Comparison of ENCODE assay signal across 19 cellular contexts in genomic region chr4:16866974-16867373, GRCh38. TPM values are rescaled to one million over a fixed set of nuclear protein-coding genes. Genes with fewer than 3 reads are reported as not detected.
DNase-seq lines count a peak whose midpoint lies in the region; ATAC-seq, FAIRE-seq and TF ChIP-seq lines count a peak whose summit lies in the region.
"Had no signal": no experiment of that assay in that cellular context is flagged by ENCODE, and none has a peak within 500 bp of the region (broad histone marks: within the 10 kb centered on the region; RNA-seq: fewer than 3 reads in every experiment).

No MANE protein-coding gene starts in this region.

- no peak overlapping the region for H3K9ac ChIP-seq in endothelial cell of umbilical vein (replicated peaks; ENCODE audit: extremely low read depth, insufficient read depth, low read length)
- H3K9ac ChIP-seq: BLaER1 had no signal

- no peaks in the 10 kb centered on the region for H3K9me1 ChIP-seq in endothelial cell of umbilical vein (replicated peaks; ENCODE audit: control insufficient read depth, extremely low read depth, insufficient read depth, low read length)

- dilution Hi-C loops in endothelial cell of umbilical vein (cut with MboI; ENCODE audit: extremely low pct_ligation_motif_present, low sequenced_read_pairs), result no loop called here

- H3K4me1 ChIP-seq in heart left ventricle, result peaks cover 0 to 41% (median 12%) of the 10 kb centered on the region in 12 donors
- peaks cover 49% of the 10 kb centered on the region for H3K4me1 ChIP-seq in endothelial cell of umbilical vein (ENCODE audit: control insufficient read depth, extremely low read depth, insufficient read depth, low read length)
- H3K4me1 ChIP-seq in gastrocnemius medialis, result peaks cover 0 to 13% of the 10 kb centered on the region in 2 donors
- H3K4me1 ChIP-seq: BLaER1, Caco-2 had no signal

- H3K27me3 ChIP-seq in heart left ventricle, result no peaks in the 10 kb centered on the region
- H3K27me3 ChIP-seq in endothelial cell of umbilical vein (ENCODE audit: control insufficient read depth in 2 of 2, insufficient read depth in 2 of 2, low read length in 2 of 2), result no peaks in the 10 kb centered on the region
- H3K27me3 ChIP-seq in gastrocnemius medialis, result no peaks in the 10 kb centered on the region
- H3K27me3 ChIP-seq: BLaER1 had no signal

- H3K27ac ChIP-seq in heart left ventricle (peak overlapping the region in 10 of 12 donors; percentile 2 to 91 (median 74)), endothelial cell of umbilical vein (ENCODE audit: insufficient read depth, low read depth, low read length) (peak overlapping the region; percentile 1), gastrocnemius medialis (peak overlapping the region; percentile 14 to 53 (median 36))
- H3K27ac ChIP-seq: 22Rv1, BLaER1 had no signal

- no peak for TF ChIP-seq POLR2A in heart left ventricle (IDR thresholded peaks at IDR 0.05)
- TF ChIP-seq POLR2A in endothelial cell of umbilical vein (IDR thresholded peaks at IDR 0.05; ENCODE audit: low read depth, low read length), result no peak
- TF ChIP-seq POLR2A in gastrocnemius medialis (IDR thresholded peaks at IDR 0.05), result no peak

- peak; percentile 54 for FAIRE-seq in endothelial cell of umbilical vein (lab: Jason Lieb, UNC)
- FAIRE-seq: GM12892, GM19239 had no signal

- no peaks in the 10 kb centered on the region for H3K9me3 ChIP-seq in heart left ventricle
- no peaks in the 10 kb centered on the region for H3K9me3 ChIP-seq in endothelial cell of umbilical vein (replicated peaks; ENCODE audit: control insufficient read depth, insufficient read depth, low read length)
- H3K9me3 ChIP-seq in gastrocnemius medialis, result no peaks in the 10 kb centered on the region
- H3K9me3 ChIP-seq: BLaER1, Caco-2 had no signal

- H3K4me2 ChIP-seq in endothelial cell of umbilical vein (ENCODE audit: insufficient read depth, low read length), result no peak overlapping the region
- H3K4me2 ChIP-seq: BLaER1 had no signal

- ATAC-seq in heart left ventricle (no peak), Right ventricle myocardium superior (ENCODE audit: poor library complexity) (no peak), gastrocnemius medialis (no peak)

- DNase-seq in heart left ventricle, result no peak
- DNase-seq in Right ventricle myocardium superior, result no peak
- peak; percentile 43 for DNase-seq in M059J (ENCODE audit: low read depth)
- no peak for DNase-seq in endothelial cell of umbilical vein (ENCODE audit: low read depth, low spot score)
- DNase-seq in gastrocnemius medialis, result no peak
- no peak for DNase-seq in H4 (ENCODE audit: low spot score)
- DNase-seq in mucosa of gallbladder (ENCODE audit: low spot score), result no peak
- DNase-seq in SHP77 (lab: John Stamatoyannopoulos, UW), result no peak
- DNase-seq: AML-193; Caco-2; CD8-positive, alpha-beta memory T cell; DND-41; GDM1; H7 had no signal

- no peaks in the 10 kb centered on the region for H3K79me2 ChIP-seq in endothelial cell of umbilical vein (ENCODE audit: control insufficient read depth, insufficient read depth, low read length)

- no peaks in the 10 kb centered on the region for H3K36me3 ChIP-seq in heart left ventricle
- peaks cover 0 to 2% of the 10 kb centered on the region in 2 experiments for H3K36me3 ChIP-seq in endothelial cell of umbilical vein (ENCODE audit: control insufficient read depth in 2 of 2, extremely low read depth in 1 of 2, insufficient read depth in 2 of 2, low read length in 2 of 2)
- no peaks in the 10 kb centered on the region for H3K36me3 ChIP-seq in gastrocnemius medialis
- H3K36me3 ChIP-seq: BLaER1 had no signal

- no TSS peak for BruUV-seq in endothelial cell of umbilical vein (replicated peaks; lab: Mats Ljungman, UMichigan)

- no peaks in the 10 kb centered on the region for H4K20me1 ChIP-seq in endothelial cell of umbilical vein (replicated peaks; ENCODE audit: control insufficient read depth, extremely low read depth, insufficient read depth, low read length)
- H4K20me1 ChIP-seq: BLaER1 had no signal

- H3K4me3 ChIP-seq in heart left ventricle (no peak overlapping the region), endothelial cell of umbilical vein (replicated peaks in 1 of 3; ENCODE audit: insufficient read depth in 1 of 3, low read depth in 1 of 3, low read length in 3 of 3) (no peak overlapping the region), gastrocnemius medialis (no peak overlapping the region)
- H3K4me3 ChIP-seq: BLaER1 had no signal

- CTCF ChIA-PET in endothelial cell of umbilical vein (lab: Charles Lee), result interaction anchor here (1.1 to 2.8 kb wide), 2 partner anchors 8 to 9 kb away, joined by 3 to 14 read pairs; no protein-coding TSS in a partner anchor

- in situ Hi-C loops in gastrocnemius medialis (cut with MboI; ENCODE audit: low sequenced_read_pairs in 4 of 4), result no loop called here

- TF ChIP-seq CTCF in heart left ventricle (IDR thresholded peaks at IDR 0.05) (no peak), endothelial cell of umbilical vein (IDR thresholded peaks at IDR 0.05; ENCODE audit: extremely low read depth in 1 of 2, insufficient read depth in 1 of 2, low read depth in 1 of 2, low read length in 2 of 2) (no peak), gastrocnemius medialis (IDR thresholded peaks at IDR 0.05 in 4 of 5, conservative IDR thresholded peaks at IDR 0.05 in 1 of 5) (no peak)

- WGBS in heart left ventricle, 4 donors, result 83 to 91% (median 88%) methylated on average over 3 of the region's 3 CpGs

- H2AFZ ChIP-seq in endothelial cell of umbilical vein (ENCODE audit: low read depth, low read length), result no peak overlapping the region

- intact Hi-C loops in heart left ventricle (cut with DNase I), result no loop called here
- intact Hi-C loops in Right ventricle myocardium superior (cut with DNase I), result no loop called here
- intact Hi-C loops in endothelial cell of umbilical vein (cut with micrococcal nuclease), result loop anchor here (1.0 kb wide), 3 partner anchors 8 to 25 kb away; no protein-coding TSS in a partner anchor
- intact Hi-C loops in gastrocnemius medialis (cut with DNase I; ENCODE audit: low total_unique reads), result no loop called here

- POLR2A ChIA-PET in endothelial cell of umbilical vein (lab: Charles Lee), result no interaction called here

TF ChIP-seq in endothelial cell of umbilical vein, 7 proteins besides CTCF, POLR2A, EP300 and RAD21:
- TF ChIP-seq GATA2 (IDR thresholded peaks at IDR 0.05; ENCODE audit: insufficient read depth, insufficient read length, low read depth, low read length), result no peak
- TF ChIP-seq MYC (IDR thresholded peaks at IDR 0.05; ENCODE audit: low read depth, low read length), result no peak
- TF ChIP-seq POLR2AphosphoS5 (IDR thresholded peaks at IDR 0.05; ENCODE audit: insufficient read depth, low read depth, low read length), result no peak
- no peak for TF ChIP-seq JUN (IDR thresholded peaks at IDR 0.05; ENCODE audit: borderline replicate concordance, insufficient read depth, insufficient read length, low read depth)

RNA-seq across cellular contexts. Expression of gene LDB2, which starts 31.5 kb away (rescaled TPM):
- total RNA-seq in heart left ventricle (10 to 100 TPM in 8 of 9 donors, 1 to 10 TPM in 1; 9.5 to 38.7 (median 26.6) TPM), Right ventricle myocardium superior (18.5 TPM), endothelial cell of umbilical vein (80.9 and 127 TPM in 2 replicates), gastrocnemius medialis (10 to 100 TPM in 3 of 4 donors, 1 to 10 TPM in 1; 7.0 to 26.4 (median 18.1) TPM), mucosa of gallbladder (16.9 TPM)
- polyA plus RNA-seq in heart left ventricle (10 to 100 TPM; 16.2 to 23.5 TPM), endothelial cell of umbilical vein (177 and 223 TPM in 2 replicates)
- total RNA-seq in M059J (2014; rRNA removed; shearing (Covaris generic)), result 26.9 and 33.5 TPM in 2 replicates
- polyA plus RNA-seq in endothelial cell of umbilical vein (2011; cell fraction: cytosol; rRNA removed), result 96.2 and 115 TPM in 2 replicates
- 206 and 233 TPM in 2 replicates for polyA plus RNA-seq in endothelial cell of umbilical vein (2011; cell fraction: nucleus; rRNA removed)
- 33.8 and 37.8 TPM in 2 replicates for polyA plus RNA-seq in endothelial cell of umbilical vein (2012)
- 1,293 and 1,561 TPM in 2 replicates for polyA minus RNA-seq in endothelial cell of umbilical vein
- polyA minus RNA-seq in endothelial cell of umbilical vein (2011; cell fraction: cytosol; rRNA and poly(A)+ RNA removed), result not detected
- 1,432 and 1,514 TPM in 2 replicates for polyA minus RNA-seq in endothelial cell of umbilical vein (2011; cell fraction: nucleus; rRNA and poly(A)+ RNA removed)
- 16.8 and 21.6 TPM in 2 replicates for total RNA-seq in H4 (2014; rRNA removed; shearing (Covaris generic))
- total RNA-seq: Caco-2; CD8-positive, alpha-beta memory T cell; HT-29 had no signal
- polyA plus RNA-seq: CD8-positive, alpha-beta memory T cell had no signal

Comparison
In these comparisons a context has a peak if more than half of its experiments do, and no peak if none do; other contexts are left out.
1. H3K27ac ChIP-seq: peak in every context shown above with its lines; median percentile 74 in heart left ventricle; 36 in gastrocnemius medialis; 1 in endothelial cell of umbilical vein.